ENCODE assay signal across 8 cellular contexts in the genomic region with DNA sequence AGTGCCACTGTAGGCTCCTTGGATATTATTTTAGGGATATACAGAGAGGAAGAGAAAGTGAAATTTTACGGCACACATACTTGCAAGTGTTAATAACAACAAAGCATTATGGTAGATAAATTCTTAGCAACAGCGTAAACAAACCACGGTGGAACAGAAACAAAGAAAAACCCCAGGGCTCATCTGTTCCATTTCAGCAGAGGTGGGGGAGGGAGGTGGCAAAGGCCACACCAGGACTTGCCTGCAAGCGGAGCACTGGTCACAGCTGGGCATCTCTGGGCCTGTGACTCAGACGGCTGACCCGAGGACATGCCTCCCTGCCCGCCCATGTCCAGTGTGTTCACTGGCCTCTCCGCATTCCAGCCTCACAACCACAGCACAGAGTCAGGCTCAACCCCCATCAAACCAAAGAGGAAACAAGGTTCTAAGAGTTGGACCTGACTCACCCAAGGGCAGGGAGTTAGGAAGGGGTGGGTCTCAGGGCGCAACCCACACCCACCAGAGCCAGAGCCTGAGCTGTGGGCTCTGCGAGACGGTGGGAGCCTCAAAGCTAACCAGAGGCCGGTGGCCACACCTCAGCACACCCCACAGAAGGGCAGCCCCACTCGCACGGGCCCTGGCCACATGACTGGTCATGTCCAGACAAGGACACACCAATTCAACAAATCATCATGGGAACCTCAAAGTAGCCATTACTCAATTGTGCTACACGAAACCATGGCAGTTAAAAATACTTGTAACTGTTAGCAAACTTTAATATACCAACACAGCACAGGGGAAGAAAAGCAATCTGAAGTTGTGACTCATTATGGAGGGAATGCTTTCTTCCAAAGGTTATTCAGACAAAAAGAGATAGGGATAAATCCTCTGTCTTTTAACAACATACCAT. TPM values are rescaled to one million over a fixed set of nuclear protein-coding genes. Genes with fewer than 3 reads are reported as not detected.
DNase-seq lines count a peak whose midpoint lies in the region; TF ChIP-seq lines count a peak whose summit lies in the region.

No MANE protein-coding gene starts in this region.

- WGBS in GM23248 (ENCODE audit: low coverage in 1 of 2, low lambda C conversion rate in 2 of 2, missing lambda C conversion rate in 2 of 2), 2 experiments = 0 to 2% methylated on average over 15 of the region's 15 CpGs

- peak overlapping the region; percentile 88 for H3K9ac ChIP-seq in GM23248

- in situ Hi-C loops in GM23248 (cut with MboI) = no loop called here

- no peaks in the 10 kb centered on the region for H3K36me3 ChIP-seq in GM23248 (ENCODE audit: low read depth)

- peak overlapping the region; percentile 90 for H3K4me2 ChIP-seq in GM23248 (ENCODE audit: unreplicated experiment)

- peak overlapping the region; percentile 99 for H3K27ac ChIP-seq in GM23248
- H3K27ac ChIP-seq in caudate nucleus (ENCODE audit: low read depth, low read length) = peak overlapping the region; percentile 68
- peak overlapping the region; percentile 72 for H3K27ac ChIP-seq in layer of hippocampus (ENCODE audit: low read depth, low read length)

- peaks cover 84% of the 10 kb centered on the region for H3K79me2 ChIP-seq in GM23248 (ENCODE audit: insufficient read depth)

- peak overlapping the region; percentile 26 for H3K4me3 ChIP-seq in GM08714 (ENCODE audit: low read length)
- peak overlapping the region; percentile 62 for H3K4me3 ChIP-seq in GM23248
- H3K4me3 ChIP-seq in Jurkat, Clone E6-1 (ENCODE audit: low read length) = peak overlapping the region; percentile 50
- peak overlapping the region; percentile 53 for H3K4me3 ChIP-seq in WI38 (ENCODE audit: low read depth, low read length)

- H4K20me1 ChIP-seq in GM23248 (ENCODE audit: insufficient read depth) = no peaks in the 10 kb centered on the region

- no peaks in the 10 kb centered on the region for H3K9me2 ChIP-seq in GM23248 (ENCODE audit: insufficient read depth)

- H2AFZ ChIP-seq in GM23248 = peak overlapping the region; percentile 40; the same call in 1 of the 2 replicates

- H3F3A ChIP-seq in GM23248 (ENCODE audit: insufficient read depth) = peaks cover 52% of the 10 kb centered on the region

- DNase-seq in GM23248 = peak; percentile 98
- peak; percentile 63 for DNase-seq in Jurkat, Clone E6-1 (ENCODE audit: low read depth, low spot score)
- peak in 25 of 61 donors; percentile 4 to 52 (median 16) for DNase-seq in caudate nucleus (lab: John Stamatoyannopoulos, UW)
- peak; percentile 24 to 47 for DNase-seq in stimulated activated CD4-positive, alpha-beta T cell treated with anti-CD3 and anti-CD28 coated beads, Interleukin-1b, Interleukin-23, amount 100 ng/mL, for 1 hour (ENCODE audit: low read depth in 2 of 2)
- DNase-seq in NCI-H446 treated with DMSO at 0.1 percent for 48 hours (lab: John Stamatoyannopoulos, UW) = no peak

- H3K27me3 ChIP-seq in GM23248 (replicated peaks; ENCODE audit: insufficient read depth) (no peaks in the 10 kb centered on the region), layer of hippocampus (ENCODE audit: control insufficient read depth, insufficient read depth, low read length) (no peaks in the 10 kb centered on the region)

- no peak for TF ChIP-seq CTCF in WI38 (IDR thresholded peaks at IDR 0.05; ENCODE audit: low read depth, low read length)

- no peaks in the 10 kb centered on the region for H3K9me3 ChIP-seq in GM23248 (ENCODE audit: low read depth)

- H3K4me1 ChIP-seq in GM23248 (ENCODE audit: insufficient read depth) = peaks cover 59% of the 10 kb centered on the region

RNA-seq across cellular contexts. Expression of gene ESYT2, which starts 10.7 kb away (rescaled TPM):
- total RNA-seq in GM23248 (2014; rRNA removed; shearing (Covaris generic)) = 118 and 129 TPM in 2 replicates
- 48.7 and 49.9 TPM in 2 replicates for polyA plus RNA-seq in GM23248 (2016; fragmentation: Nextera tagmentation; extraction: Ambion mirVana)
- 131 TPM for polyA plus RNA-seq in Jurkat, Clone E6-1 (2012; ENCODE audit: insufficient read depth, insufficient read length)

RNA-seq across cellular contexts. Expression of gene DYNC2I1, which starts 37.8 kb away (rescaled TPM):
- total RNA-seq in GM23248 (2014; rRNA removed; shearing (Covaris generic)) = 6.5 and 6.7 TPM in 2 replicates
- 17.3 and 21.6 TPM in 2 replicates for polyA plus RNA-seq in GM23248 (2016; fragmentation: Nextera tagmentation; extraction: Ambion mirVana)
- polyA plus RNA-seq in Jurkat, Clone E6-1 (2012; ENCODE audit: insufficient read depth, insufficient read length) = 17.3 TPM
